Comparison of ENCODE assay signal across 1 cellular context in genomic region chr11:116842909-116843308, GRCh38.
TF ChIP-seq lines count a peak whose summit lies in the region.

No MANE protein-coding gene starts in this region.

TF ChIP-seq in K562, 482 proteins besides CTCF, POLR2A, EP300 and RAD21:
- TF ChIP-seq CREBBP (IDR thresholded peaks at IDR 0.05; ENCODE audit: low read depth, low read length) (no peak), CHD1 (IDR thresholded peaks at IDR 0.05; ENCODE audit: low read length) (no peak), CEBPB (tag; IDR thresholded peaks at IDR 0.05) (no peak), HMBOX1 (IDR thresholded peaks at IDR 0.05) (peak; percentile 53)
